Comparison of ENCODE assay signal across 8 cellular contexts in genomic region chr3:48429416-48430358, GRCh38. TPM values are rescaled to one million over a fixed set of nuclear protein-coding genes. Genes with fewer than 3 reads are reported as not detected.
DNase-seq lines count a peak whose midpoint lies in the region; ATAC-seq and TF ChIP-seq lines count a peak whose summit lies in the region.

TSS of gene PLXNB1 (minus strand) at chr3:48430086. CDS start at chr3:48424611, 5,475 bp downstream.

- H3K4me3 ChIP-seq in colonic mucosa, result peak within 1 kb of the TSS; percentile 73

- H3K27ac ChIP-seq in colonic mucosa, result peak within 1 kb of the TSS; percentile 89

- no peaks in the 10 kb centered on the region for H3K27me3 ChIP-seq in colonic mucosa

- no peaks in the 10 kb centered on the region for H3K9me3 ChIP-seq in colonic mucosa

- TF ChIP-seq CTCF in colonic mucosa (IDR thresholded peaks at IDR 0.05), result no peak

- peak within 1 kb of the TSS; percentile 63 to 89 for H3K9ac ChIP-seq in colonic mucosa (ENCODE audit: low read depth in 2 of 2, low read length in 2 of 2)

- intact Hi-C loops in colonic mucosa (cut with DNase I), result no loop called here

- H3K4me1 ChIP-seq in colonic mucosa, result peaks cover 34% of the 10 kb centered on the region

- DNase-seq in A172 (ENCODE audit: low spot score), result no peak
- peak; percentile 83 to 87 for DNase-seq in NCI-H2081 (lab: John Stamatoyannopoulos, UW)
- peak; percentile 65 to 72 for DNase-seq in activated CD4-positive, alpha-beta T cell treated with anti-CD3 and anti-CD28 coated beads for 4 hours
- peak; percentile 85 for DNase-seq in colonic mucosa
- DNase-seq in kidney glomerular epithelial cell (lab: John Stamatoyannopoulos, UW), result peak; percentile 31
- DNase-seq in stimulated activated CD4-positive, alpha-beta T cell treated with anti-CD3 and anti-CD28 coated beads, Interleukin-12 subunit alpha, Interleukin-12 subunit beta, amount 100 ng/mL, for 48 hours (ENCODE audit: low read depth in 2 of 3, low spot score in 1 of 3), result peak in 2 of 3 donors; percentile 24 to 45

- no peaks in the 10 kb centered on the region for H3K36me3 ChIP-seq in colonic mucosa

- peak; percentile 45 for ATAC-seq in GM19372 (IDR thresholded peaks at IDR 0.05; ENCODE audit: low read depth, unreplicated experiment)
- ATAC-seq in GM21360 (IDR thresholded peaks at IDR 0.05; ENCODE audit: unreplicated experiment), result no peak

RNA-seq across cellular contexts. Expression of gene PLXNB1, which starts in this region (rescaled TPM):
- 24.9 and 66.5 TPM in 2 replicates for total RNA-seq in A172 (2014; rRNA removed; shearing (Covaris generic))
- 100 to 1,000 TPM in 1 of 2 donors, 10 to 100 TPM in 1; 70.6 to 131 TPM for total RNA-seq in colonic mucosa
